ENCODE assay signal across 17 cellular contexts in genomic region chr10:76711374-76711997, GRCh38.
"Had no signal": no experiment of that assay in that cellular context is flagged by ENCODE, and none has a peak within 500 bp of the region (broad histone marks: within the 10 kb centered on the region; RNA-seq: fewer than 3 reads in every experiment).

No MANE protein-coding gene starts in this region.

- ATAC-seq: activated CD8-positive, alpha-beta memory T cell treated with anti-CD3 and anti-CD28 coated beads, Interleukin-2, amount 10 ng/mL, durations not matched to agents 7 days and 5 days; activated T-cell treated with anti-CD3 and anti-CD28 coated beads, Interleukin-2, amount 50 U/mL, for 4 hours; foreskin keratinocyte had no signal

- H3K36me3 ChIP-seq: breast epithelium, esophagus squamous epithelium, left ventricle myocardium inferior, ovary, uterus had no signal

- H3K9me3 ChIP-seq: esophagus squamous epithelium, ovary, testis had no signal

- H3K27me3 ChIP-seq: breast epithelium, dorsolateral prefrontal cortex, esophagus squamous epithelium, foreskin keratinocyte, ovary, testis, uterus had no signal

- H3K4me3 ChIP-seq: breast epithelium, dorsolateral prefrontal cortex, esophagus squamous epithelium, left ventricle myocardium inferior, ovary, testis, uterus had no signal

- H3K4me1 ChIP-seq: breast epithelium, esophagus squamous epithelium, foreskin keratinocyte, left ventricle myocardium inferior, testis, uterus had no signal

- DNase-seq: activated CD4-positive, alpha-beta T cell treated with anti-CD3 and anti-CD28 coated beads for 1 hour; activated CD4-positive, alpha-beta T cell treated with anti-CD3 and anti-CD28 coated beads, Interleukin-2, amount 50 U/mL, for 48 hours; activated CD8-positive, alpha-beta memory T cell treated with anti-CD3 and anti-CD28 coated beads, Interleukin-2, amount 10 ng/mL, durations not matched to agents 7 days and 5 days; activated effector memory CD4-positive, alpha-beta T cell treated with anti-CD3 and anti-CD28 coated beads, Interleukin-2, amount 50 U/mL, for 16 hours; activated T-cell treated with anti-CD3 and anti-CD28 coated beads, Interleukin-2, amount 50 U/mL, for 4 hours; dorsolateral prefrontal cortex; esophagus squamous epithelium; foreskin keratinocyte; islet precursor cell; left ventricle myocardium inferior; mesenchymal stem cell; ovary; stimulated activated CD4-positive, alpha-beta T cell treated with anti-CD3 and anti-CD28 coated beads, Interleukin-4, amount 100 ng/mL, for 1 hour; stimulated activated CD8-positive, alpha-beta memory T cell treated with anti-CD3 and anti-CD28 coated beads, Interleukin-4, amount 100 ng/mL, for 48 hours; testis; uterus had no signal

- H3K27ac ChIP-seq: breast epithelium, esophagus squamous epithelium, foreskin keratinocyte, left ventricle myocardium inferior, ovary, testis, uterus had no signal
